24 cellular contexts compared by ENCODE assay signal in genomic region chr1:154499446-154499845, GRCh38. TPM values are rescaled to one million over a fixed set of nuclear protein-coding genes. Genes with fewer than 3 reads are reported as not detected.
DNase-seq lines count a peak whose midpoint lies in the region; ATAC-seq and TF ChIP-seq lines count a peak whose summit lies in the region.
"Had no signal": no experiment of that assay in that cellular context is flagged by ENCODE, and none has a peak within 500 bp of the region (broad histone marks: within the 10 kb centered on the region; RNA-seq: fewer than 3 reads in every experiment).

No MANE protein-coding gene starts in this region.

- H3K4me3 Mint-ChIP-seq in natural killer cell treated with Interleukin-12 subunit alpha and Interleukin-12 subunit beta and Interleukin-15 and Interleukin-18, amount 100 ng/mL, for 72 hours: peak overlapping the region; percentile 39
- H3K4me3 Mint-ChIP-seq in natural killer cell (no peak overlapping the region), HFFc6 (no peak overlapping the region)

- no peaks in the 10 kb centered on the region for H3K9me3 Mint-ChIP-seq in natural killer cell treated with Interleukin-12 subunit alpha and Interleukin-12 subunit beta and Interleukin-15 and Interleukin-18, amount 100 ng/mL, for 72 hours
- H3K9me3 Mint-ChIP-seq in natural killer cell: no peaks in the 10 kb centered on the region
- H3K9me3 Mint-ChIP-seq in HFFc6: no peaks in the 10 kb centered on the region
- H3K9me3 Mint-ChIP-seq: activated T-helper 2 cell treated with anti-CD3 and anti-CD28 coated beads, Interferon-gamma antibody, Interleukin-2, Interleukin-4, amounts not matched to agents 10 μg/mL and 5 μg/mL and 100 μg/mL, durations not matched to agents 14 hours and 24 hours and 36 hours; T-cell had no signal

- no peak for DNase-seq in activated CD4-positive, CD25-positive, alpha-beta regulatory T cell treated with anti-CD3 and anti-CD28 coated beads, Interleukin-2, amount 50 U/mL, for 72 hours
- no peak for DNase-seq in natural killer cell treated with Interleukin-12 subunit alpha and Interleukin-12 subunit beta and Interleukin-15 and Interleukin-18, amount 100 ng/mL, for 72 hours (ENCODE audit: low spot score)
- DNase-seq in natural killer cell: no peak
- DNase-seq in HFFc6: no peak
- DNase-seq in NCI-H1694 treated with DMSO at 0.1 percent for 48 hours (lab: John Stamatoyannopoulos, UW): no peak
- DNase-seq in NCI-H187 (lab: John Stamatoyannopoulos, UW): no peak
- DNase-seq: 8988T, Caco-2, Kasumi-1, left lung, NCI-H1105, NCI-H526 treated with DMSO at 0.1 percent for 48 hours, nucleus accumbens, retina, SHP77, T-cell had no signal

- no peak overlapping the region for H3K27ac Mint-ChIP-seq in natural killer cell treated with Interleukin-12 subunit alpha and Interleukin-12 subunit beta and Interleukin-15 and Interleukin-18, amount 100 ng/mL, for 72 hours
- H3K27ac Mint-ChIP-seq in natural killer cell (no peak overlapping the region), HFFc6 (no peak overlapping the region)
- H3K27ac Mint-ChIP-seq: activated T-helper 2 cell treated with anti-CD3 and anti-CD28 coated beads, Interferon-gamma antibody, Interleukin-2, Interleukin-4, amounts not matched to agents 10 μg/mL and 5 μg/mL and 100 μg/mL, durations not matched to agents 14 hours and 24 hours and 36 hours; B cell; T-cell had no signal

- no peaks in the 10 kb centered on the region for H3K36me3 ChIP-seq in muscle layer of duodenum (ENCODE audit: control insufficient read depth in 1 of 2, insufficient read depth in 2 of 2, low read length in 2 of 2)
- H3K36me3 ChIP-seq: cardiac muscle cell, tibial nerve had no signal

- H3K27ac ChIP-seq in muscle layer of duodenum (ENCODE audit: low read length): peak overlapping the region; percentile 27
- H3K27ac ChIP-seq: cardiac muscle cell, tibial nerve had no signal

- peaks cover 22% of the 10 kb centered on the region for H3K27me3 ChIP-seq in muscle layer of duodenum (ENCODE audit: low read depth, low read length)

- TF ChIP-seq CTCF in natural killer cell (IDR thresholded peaks at IDR 0.05) (no peak), HFFc6 (IDR thresholded peaks at IDR 0.05) (no peak)

- peak; percentile 66 to 77 for ATAC-seq in activated CD4-positive, CD25-positive, alpha-beta regulatory T cell treated with anti-CD3 and anti-CD28 coated beads, Interleukin-2, amount 50 U/mL, for 24 hours
- ATAC-seq in natural killer cell treated with Interleukin-12 subunit alpha and Interleukin-12 subunit beta and Interleukin-15 and Interleukin-18, amount 100 ng/mL, for 72 hours: peak; percentile 67 to 85
- ATAC-seq in natural killer cell: no peak
- ATAC-seq: left lung, T-cell had no signal

- H3K27me3 Mint-ChIP-seq in natural killer cell treated with Interleukin-12 subunit alpha and Interleukin-12 subunit beta and Interleukin-15 and Interleukin-18, amount 100 ng/mL, for 72 hours: peaks cover 20 to 29% of the 10 kb centered on the region in 2 donors
- H3K27me3 Mint-ChIP-seq in natural killer cell (ENCODE audit: low read depth in 2 of 2): peaks cover 31 to 38% of the 10 kb centered on the region in 2 donors
- peaks cover 47% of the 10 kb centered on the region for H3K27me3 Mint-ChIP-seq in HFFc6 (ENCODE audit: insufficient read depth)

- peaks cover 21 to 26% of the 10 kb centered on the region in 2 donors for H3K4me1 Mint-ChIP-seq in natural killer cell treated with Interleukin-12 subunit alpha and Interleukin-12 subunit beta and Interleukin-15 and Interleukin-18, amount 100 ng/mL, for 72 hours (ENCODE audit: low read depth in 2 of 2)
- H3K4me1 Mint-ChIP-seq in natural killer cell (peaks cover 15 to 25% of the 10 kb centered on the region in 2 donors), HFFc6 (ENCODE audit: low read depth) (no peaks in the 10 kb centered on the region)

- H3K9me3 ChIP-seq in muscle layer of duodenum (ENCODE audit: control insufficient read depth in 1 of 2, low read length in 2 of 2): no peaks in the 10 kb centered on the region
- H3K9me3 ChIP-seq: left lung had no signal

- H3K36me3 Mint-ChIP-seq in natural killer cell treated with Interleukin-12 subunit alpha and Interleukin-12 subunit beta and Interleukin-15 and Interleukin-18, amount 100 ng/mL, for 72 hours: peaks cover 9% of the 10 kb centered on the region
- no peaks in the 10 kb centered on the region for H3K36me3 Mint-ChIP-seq in natural killer cell
- no peaks in the 10 kb centered on the region for H3K36me3 Mint-ChIP-seq in HFFc6 (ENCODE audit: low read depth)
- H3K36me3 Mint-ChIP-seq: T-cell had no signal

- H3K4me3 ChIP-seq in muscle layer of duodenum (ENCODE audit: low read depth in 1 of 2, low read length in 2 of 2): peak overlapping the region; percentile 50 to 63
- H3K4me3 ChIP-seq: cardiac muscle cell had no signal

- intact Hi-C loops in natural killer cell (cut with micrococcal nuclease): no loop called here

- peaks cover 7 to 17% of the 10 kb centered on the region in 2 donors for H3K4me1 ChIP-seq in muscle layer of duodenum (ENCODE audit: control insufficient read depth in 1 of 2, insufficient read depth in 2 of 2, low read length in 2 of 2)

RNA-seq across cellular contexts. Expression of gene TDRD10, which starts 2.6 kb away (rescaled TPM):
- not detected for total RNA-seq in natural killer cell treated with Interleukin-12 subunit alpha and Interleukin-12 subunit beta and Interleukin-15 and Interleukin-18, amount 100 ng/mL, for 72 hours
- under 1 TPM in 1 of 3 donors, not detected in 2; 0.38 TPM for total RNA-seq in natural killer cell
- total RNA-seq in HFFc6 (2021; fragmentation: NEBNext Ultra II Directional; extraction: Animal tissue kit (Norgen Biotek cat#: 25700)): not detected
- total RNA-seq: activated T-helper 2 cell treated with anti-CD3 and anti-CD28 coated beads, Interferon-gamma antibody, Interleukin-2, Interleukin-4, amounts not matched to agents 10 μg/mL and 5 μg/mL and 100 μg/mL, durations not matched to agents 14 hours and 24 hours and 36 hours; B cell; Caco-2; Daoy; HT-29; T-cell had no signal

RNA-seq across cellular contexts. Expression of gene SHE, which starts 2.8 kb away (rescaled TPM):
- under 1 TPM in 1 of 2 donors, not detected in 1; 0.19 TPM for total RNA-seq in natural killer cell treated with Interleukin-12 subunit alpha and Interleukin-12 subunit beta and Interleukin-15 and Interleukin-18, amount 100 ng/mL, for 72 hours
- total RNA-seq in natural killer cell: under 1 TPM in 2 of 3 donors, not detected in 1; 0.10 to 0.14 TPM
- not detected for total RNA-seq in HFFc6 (2021; fragmentation: NEBNext Ultra II Directional; extraction: Animal tissue kit (Norgen Biotek cat#: 25700))
- total RNA-seq: B cell, Caco-2, HT-29 had no signal

RNA-seq across cellular contexts. Expression of gene UBE2Q1, which starts 59.0 kb away (rescaled TPM):
- total RNA-seq in natural killer cell treated with Interleukin-12 subunit alpha and Interleukin-12 subunit beta and Interleukin-15 and Interleukin-18, amount 100 ng/mL, for 72 hours: 100 to 1,000 TPM in 1 of 2 donors, 10 to 100 TPM in 1; 95.2 to 123 TPM
- total RNA-seq in natural killer cell: 100 to 1,000 TPM; 100 to 137 (median 112) TPM
- 100 to 1,000 TPM in 1 of 6 experiments, 10 to 100 TPM in 5; 72.6 to 101 (median 91.5) TPM for total RNA-seq in HFFc6 (2021; fragmentation: NEBNext Ultra II Directional; extraction: Animal tissue kit (Norgen Biotek cat#: 25700))

Comparison
In these comparisons a context has a peak if more than half of its experiments do, and no peak if none do; other contexts are left out.
1. ATAC-seq: peak in activated CD4-positive, CD25-positive, alpha-beta regulatory T cell treated with anti-CD3 and anti-CD28 coated beads, Interleukin-2, amount 50 U/mL, for 24 hours (2 of 2) and natural killer cell treated with Interleukin-12 subunit alpha and Interleukin-12 subunit beta and Interleukin-15 and Interleukin-18, amount 100 ng/mL, for 72 hours (2 of 2); none in natural killer cell (0 of 3).